9 cellular contexts compared by ENCODE assay signal in genomic region chr7:76020031-76020714, GRCh38. TPM values are rescaled to one million over a fixed set of nuclear protein-coding genes. Genes with fewer than 3 reads are reported as not detected.
DNase-seq lines count a peak whose midpoint lies in the region; ATAC-seq and TF ChIP-seq lines count a peak whose summit lies in the region.
"Had no signal": no experiment of that assay in that cellular context is flagged by ENCODE, and none has a peak within 500 bp of the region (broad histone marks: within the 10 kb centered on the region; RNA-seq: fewer than 3 reads in every experiment).

No MANE protein-coding gene starts in this region.

- TF ChIP-seq CTCF in C4-2B (conservative IDR thresholded peaks at IDR 0.05) (peak; percentile 87), HCT116 (IDR thresholded peaks at IDR 0.05 in 2 of 3, conservative IDR thresholded peaks at IDR 0.05 in 1 of 3; ENCODE audit: borderline replicate concordance in 1 of 3, insufficient read depth in 1 of 3, low read depth in 2 of 3, low read length in 2 of 3) (peak; percentile 86 to 97 (median 90)), esophagus squamous epithelium (IDR thresholded peaks at IDR 0.05) (peak; percentile 84 to 91 (median 88)), natural killer cell (IDR thresholded peaks at IDR 0.05) (peak; percentile 91)

- H3K27me3 ChIP-seq in HCT116 (ENCODE audit: insufficient read depth, low read length) (no peaks in the 10 kb centered on the region), esophagus squamous epithelium (no peaks in the 10 kb centered on the region)

- peak; percentile 47 for DNase-seq in HCT116 (ENCODE audit: low read depth, low spot score)
- peak; percentile 65 for DNase-seq in NOMO-1 treated with DMSO at 0.1 percent for 48 hours (lab: John Stamatoyannopoulos, UW; ENCODE audit: unreplicated experiment)
- DNase-seq in activated T-cell treated with anti-CD3 and anti-CD28 coated beads for 24 hours (ENCODE audit: low read depth) = peak; percentile 57
- DNase-seq in esophagus squamous epithelium (lab: John Stamatoyannopoulos, UW) = no peak
- peak; percentile 70 for DNase-seq in natural killer cell
- peak; percentile 62 for DNase-seq in stimulated activated naive CD4-positive, alpha-beta T cell treated with Interleukin-2 at 50 U/mL for 16 hours (lab: John Stamatoyannopoulos, UW)

- H3K36me3 Mint-ChIP-seq in natural killer cell = peaks cover 10% of the 10 kb centered on the region

- no peak overlapping the region for H3K27ac Mint-ChIP-seq in natural killer cell

- H3K9me2 ChIP-seq in HCT116 (ENCODE audit: insufficient read depth) = no peaks in the 10 kb centered on the region

- H3K4me1 ChIP-seq in HCT116 (ENCODE audit: control insufficient read depth in 1 of 2, insufficient read depth in 2 of 2, low read length in 2 of 2) (no peaks in the 10 kb centered on the region), esophagus squamous epithelium (peaks cover 0 to 4% (median 0%) of the 10 kb centered on the region in 3 donors)

- H3K79me2 ChIP-seq in HCT116 (ENCODE audit: insufficient read depth, low read length) = no peaks in the 10 kb centered on the region

- no peak overlapping the region for H3K27ac ChIP-seq in C4-2B
- H3K27ac ChIP-seq in HCT116 (ENCODE audit: low read depth, low read length) = no peak overlapping the region
- H3K27ac ChIP-seq in esophagus squamous epithelium = no peak overlapping the region

- H3K4me3 ChIP-seq in HCT116 (replicated peaks in 1 of 2; ENCODE audit: low read depth in 1 of 2, low read length in 2 of 2) (no peak overlapping the region), esophagus squamous epithelium (no peak overlapping the region)

- TF ChIP-seq RAD21 in HCT116 (IDR thresholded peaks at IDR 0.05; ENCODE audit: low read depth) = peak; percentile 97

- no peak overlapping the region for H3K4me3 Mint-ChIP-seq in natural killer cell
- H3K4me3 Mint-ChIP-seq: IgD-negative memory B cell had no signal

- no peak for TF ChIP-seq POLR2A in HCT116 (IDR thresholded peaks at IDR 0.05; ENCODE audit: borderline replicate concordance, extremely low read depth, insufficient read depth, insufficient read length)
- no peak for TF ChIP-seq POLR2A in esophagus squamous epithelium (IDR thresholded peaks at IDR 0.05)

- H4K20me1 ChIP-seq in HCT116 (ENCODE audit: insufficient read depth) = no peaks in the 10 kb centered on the region

- H3K9me3 Mint-ChIP-seq in natural killer cell = no peaks in the 10 kb centered on the region
- H3K9me3 Mint-ChIP-seq: IgD-negative memory B cell had no signal

- RAD21 ChIA-PET in HCT116 (lab: Charles Lee; ENCODE audit: low non-redundant PET in 1 of 2, low total read pairs in 2 of 2, uncharacterized antibody in 2 of 2, unreplicated experiment in 2 of 2) = interaction anchor here (0.6 to 2.3 kb wide), 6 partner anchors 82 to 973 kb away, joined by 3 to 22 read pairs (median 6); no protein-coding TSS in a partner anchor

- no peaks in the 10 kb centered on the region for H3K27me3 Mint-ChIP-seq in natural killer cell (ENCODE audit: low read depth in 2 of 2)
- H3K27me3 Mint-ChIP-seq: IgD-negative memory B cell had no signal

- BruUV-seq in HCT116 (replicated peaks; lab: Mats Ljungman, UMichigan) = no TSS peak

- POLR2A ChIA-PET in HCT116 (lab: Charles Lee) = interaction anchor here (0.6 to 1.5 kb wide), 3 partner anchors 154 to 243 kb away, joined by 3 to 4 read pairs (median 4); no protein-coding TSS in a partner anchor

- no peak overlapping the region for H3K9ac ChIP-seq in HCT116 (ENCODE audit: low read length)

- WGBS in esophagus squamous epithelium, 2 donors = 47 to 52% methylated on average over 6 of the region's 6 CpGs

- ATAC-seq in HCT116 = peak; percentile 93
- peak; percentile 72 to 74 (median 74) for ATAC-seq in natural killer cell
- no peak for ATAC-seq in GM18519 (IDR thresholded peaks at IDR 0.05; ENCODE audit: low FRiP score, unreplicated experiment)

- intact Hi-C loops in HCT116 (cut with micrococcal nuclease) = loop anchor here (1.0 to 10.0 kb wide), 2 partner anchors 154 to 255 kb away; no protein-coding TSS in a partner anchor
- intact Hi-C loops in esophagus squamous epithelium (cut with DNase I) = loop anchor here (5.0 kb wide), 1 partner anchor 153 kb away; no protein-coding TSS in a partner anchor
- intact Hi-C loops in natural killer cell (cut with micrococcal nuclease) = loop anchor here (1.0 kb wide), 1 partner anchor 154 kb away; no protein-coding TSS in a partner anchor

- H3K4me2 ChIP-seq in HCT116 (ENCODE audit: low read length) = no peak overlapping the region

- H3K9me3 ChIP-seq in HCT116 (ENCODE audit: control insufficient read depth in 1 of 2, insufficient read depth in 1 of 2, low read depth in 1 of 2, low read length in 2 of 2) (no peaks in the 10 kb centered on the region), esophagus squamous epithelium (no peaks in the 10 kb centered on the region)

- no peak overlapping the region for H2AFZ ChIP-seq in HCT116 (ENCODE audit: low read depth, low read length, poor library complexity, severe bottlenecking)

- H3K4me1 Mint-ChIP-seq in natural killer cell = peaks cover 0 to 11% of the 10 kb centered on the region in 2 donors

- CTCF ChIA-PET in HCT116 (lab: Charles Lee) = interaction anchor here (0.6 to 3.9 kb wide), 16 partner anchors 9 to 294 kb away, joined by 3 to 72 read pairs (median 4); no protein-coding TSS in a partner anchor

- H3K36me3 ChIP-seq in HCT116 (ENCODE audit: control insufficient read depth in 1 of 2, insufficient read depth in 2 of 2, low read length in 2 of 2) (0 out of 4 replicates have a peak, but pooled peaks cover 0 to 2% of the 10 kb centered on the region in 2 experiments), esophagus squamous epithelium (peaks cover 0 to 56% (median 0%) of the 10 kb centered on the region in 3 donors)

TF ChIP-seq in HCT116, 20 proteins besides CTCF, POLR2A, EP300 and RAD21:
- TF ChIP-seq JUND (IDR thresholded peaks at IDR 0.05) = no peak
- TF ChIP-seq YY1 (IDR thresholded peaks at IDR 0.05; ENCODE audit: extremely low read depth, insufficient replicate concordance, low read depth, low read length) = peak; percentile 19

RNA-seq across cellular contexts. Expression of gene TMEM120A, which starts 25.8 kb away (rescaled TPM):
- total RNA-seq in HCT116 (2021; ENCODE audit: unreplicated experiment) = 25.9 TPM
- 38.7 and 46.3 TPM in 2 replicates for polyA plus RNA-seq in HCT116 (2012)
- total RNA-seq in esophagus squamous epithelium = 10 to 100 TPM; 14.4 to 53.9 (median 20.1) TPM
- 10 to 100 TPM; 24.3 to 38.1 (median 34.6) TPM for total RNA-seq in natural killer cell

RNA-seq across cellular contexts. Expression of gene STYXL1, which starts 27.6 kb away (rescaled TPM):
- total RNA-seq in HCT116 (2021; ENCODE audit: unreplicated experiment) = 32.5 TPM
- 32.6 and 41.3 TPM in 2 replicates for polyA plus RNA-seq in HCT116 (2012)
- total RNA-seq in esophagus squamous epithelium = 10 to 100 TPM; 19.3 to 45.7 (median 32.2) TPM
- 10 to 100 TPM; 15.1 to 33.2 (median 18.8) TPM for total RNA-seq in natural killer cell

RNA-seq across cellular contexts. Expression of gene MDH2, which starts 27.7 kb away (rescaled TPM):
- total RNA-seq in HCT116 (2021; ENCODE audit: unreplicated experiment) (357 TPM), esophagus squamous epithelium (100 to 1,000 TPM in 3 of 4 donors, 10 to 100 TPM in 1; 92.5 to 160 (median 131) TPM), natural killer cell (10 to 100 TPM; 75.9 to 95.0 (median 93.9) TPM)
- 302 and 322 TPM in 2 replicates for polyA plus RNA-seq in HCT116 (2012)
